In genomic region chr13:68872338-68872737, GRCh38 we compare ENCODE assay signal across 21 cellular contexts.
A peak's percentile ranks its signal among the peaks of the same experiment; 100 is the strongest.
DNase-seq lines count a peak whose midpoint lies in the region; ATAC-seq, FAIRE-seq and TF ChIP-seq lines count a peak whose summit lies in the region.
"Had no signal": no experiment of that assay in that cellular context is flagged by ENCODE, and none has a peak within 500 bp of the region (broad histone marks: within the 10 kb centered on the region; RNA-seq: fewer than 3 reads in every experiment).

No MANE protein-coding gene starts in this region.

- H3K4me3 ChIP-seq in PC-3 (ENCODE audit: low read length) (no peak overlapping the region), SU-DHL-6 (ENCODE audit: insufficient read depth, low read length, poor library complexity, severe bottlenecking) (no peak overlapping the region), bronchial epithelial cell (ENCODE audit: low read depth, low read length) (no peak overlapping the region)
- H3K4me3 ChIP-seq: A549, K562 had no signal

- H3K4me3 Mint-ChIP-seq in activated T-cell treated with anti-CD3 and anti-CD28 coated beads, Interleukin-2, amount 50 U/mL, for 4 hours = no peak overlapping the region
- H3K4me3 Mint-ChIP-seq: CD4-positive, alpha-beta T cell; H9 had no signal

- H3K9ac ChIP-seq in PC-3 (ENCODE audit: low read length) = no peak overlapping the region
- H3K9ac ChIP-seq in SU-DHL-6 (ENCODE audit: low read length) = no peak overlapping the region

- no peaks in the 10 kb centered on the region for H3K27me3 Mint-ChIP-seq in activated T-cell treated with anti-CD3 and anti-CD28 coated beads, Interleukin-2, amount 50 U/mL, for 4 hours (ENCODE audit: low read depth)
- H3K27me3 Mint-ChIP-seq: CD4-positive, alpha-beta T cell had no signal

- H3K4me2 ChIP-seq in PC-3 (ENCODE audit: low read length) (no peak overlapping the region), SU-DHL-6 (ENCODE audit: low read depth, low read length, poor library complexity, severe bottlenecking) (no peak overlapping the region)
- H3K4me2 ChIP-seq: A549 had no signal

- peaks cover 22% of the 10 kb centered on the region for H3K9me3 Mint-ChIP-seq in activated T-cell treated with anti-CD3 and anti-CD28 coated beads, Interleukin-2, amount 50 U/mL, for 4 hours
- H3K9me3 Mint-ChIP-seq: H9 had no signal

- POLR2A ChIA-PET in PC-3 (lab: Charles Lee; ENCODE audit: unreplicated experiment) = no interaction called here

- H3K36me3 ChIP-seq in PC-3 (ENCODE audit: low read depth, low read length) (no peaks in the 10 kb centered on the region), SU-DHL-6 (ENCODE audit: low read length) (no peaks in the 10 kb centered on the region), bronchial epithelial cell (ENCODE audit: control insufficient read depth, insufficient read depth, low read length) (no peaks in the 10 kb centered on the region)

- CTCF ChIA-PET in PC-3 (lab: Charles Lee) = no interaction called here

- H3K27me3 ChIP-seq in PC-3 (ENCODE audit: low read length) (no peaks in the 10 kb centered on the region), SU-DHL-6 (ENCODE audit: low read length) (no peaks in the 10 kb centered on the region), bronchial epithelial cell (ENCODE audit: control insufficient read depth, insufficient read depth, low read length) (no peaks in the 10 kb centered on the region)

- ATAC-seq in PC-3 = peak; percentile 76
- ATAC-seq in activated T-cell treated with anti-CD3 and anti-CD28 coated beads, Interleukin-2, amount 50 U/mL, for 4 hours = no peak
- ATAC-seq in HG03378 (IDR thresholded peaks at IDR 0.05; ENCODE audit: unreplicated experiment) = no peak
- ATAC-seq: A549, K562 had no signal

- H3K4me1 ChIP-seq in PC-3 (ENCODE audit: insufficient read depth, low read length) = peaks cover 5% of the 10 kb centered on the region; the same call in 1 of the 2 replicates
- H3K4me1 ChIP-seq: A549, Caco-2 had no signal

- H2AFZ ChIP-seq in PC-3 (ENCODE audit: low read length) = no peak overlapping the region
- H2AFZ ChIP-seq in SU-DHL-6 (ENCODE audit: low read depth, low read length, severe bottlenecking) = peak overlapping the region; percentile 68

- H3F3A ChIP-seq in PC-3 (ENCODE audit: low read length, unreplicated experiment) = no peaks in the 10 kb centered on the region
- H3F3A ChIP-seq in SU-DHL-6 (ENCODE audit: insufficient read depth) = no peaks in the 10 kb centered on the region

- peak overlapping the region; percentile 44 for H3K27ac ChIP-seq in PC-3 (ENCODE audit: low read length)
- no peak overlapping the region for H3K27ac ChIP-seq in SU-DHL-6 (ENCODE audit: low read depth, low read length)
- H3K27ac ChIP-seq: A549, C4-2B had no signal

- H3K4me1 Mint-ChIP-seq in activated T-cell treated with anti-CD3 and anti-CD28 coated beads, Interleukin-2, amount 50 U/mL, for 4 hours (ENCODE audit: low read depth) = no peaks in the 10 kb centered on the region
- H3K4me1 Mint-ChIP-seq: H9 had no signal

- no peaks in the 10 kb centered on the region for H3K9me2 ChIP-seq in PC-3 (replicated peaks; ENCODE audit: low read length)
- no peaks in the 10 kb centered on the region for H3K9me2 ChIP-seq in SU-DHL-6 (replicated peaks; ENCODE audit: insufficient read depth, low read length)

- no peak for TF ChIP-seq POLR2A in H54 (IDR thresholded peaks at IDR 0.05; ENCODE audit: low read depth, low read length)

- H4K20me1 ChIP-seq in PC-3 (ENCODE audit: low read length) (no peaks in the 10 kb centered on the region), SU-DHL-6 (ENCODE audit: low read depth, low read length) (no peaks in the 10 kb centered on the region)

- H3K36me3 Mint-ChIP-seq in activated T-cell treated with anti-CD3 and anti-CD28 coated beads, Interleukin-2, amount 50 U/mL, for 4 hours (ENCODE audit: insufficient read depth) = no peaks in the 10 kb centered on the region

- peak; percentile 70 for FAIRE-seq in H54 (lab: Jason Lieb, UNC)
- no peak for FAIRE-seq in bronchial epithelial cell (lab: Jason Lieb, UNC)
- FAIRE-seq: A549, D721Med, GM12892, HTR-8/SVneo, K562 had no signal

- H3K9me3 ChIP-seq in PC-3 (ENCODE audit: low read length) (no peaks in the 10 kb centered on the region), SU-DHL-6 (ENCODE audit: insufficient read depth, low read length) (no peaks in the 10 kb centered on the region)
- H3K9me3 ChIP-seq: A549, Caco-2 had no signal

- TF ChIP-seq CTCF in PC-3 (conservative IDR thresholded peaks at IDR 0.05; ENCODE audit: low read depth, low read length) (no peak), SU-DHL-6 (IDR thresholded peaks at IDR 0.05; ENCODE audit: insufficient read depth, low read length, poor library complexity, severe bottlenecking) (no peak), bronchial epithelial cell (IDR thresholded peaks at IDR 0.05; ENCODE audit: insufficient read depth, low read length, severe bottlenecking) (no peak)

- H3K79me2 ChIP-seq in PC-3 (ENCODE audit: low read length) (no peaks in the 10 kb centered on the region), SU-DHL-6 (ENCODE audit: insufficient read depth, low read length) (no peaks in the 10 kb centered on the region)

- intact Hi-C loops in PC-3 (cut with micrococcal nuclease) = no loop called here

- no peak for DNase-seq in H54 (ENCODE audit: insufficient read length, low spot score)
- DNase-seq in PC-3 = peak; percentile 68
- peak; percentile 7 for DNase-seq in bronchial epithelial cell (ENCODE audit: low read depth)
- no peak for DNase-seq in activated T-cell treated with anti-CD3 and anti-CD28 coated beads, Interleukin-2, amount 50 U/mL, for 4 hours
- no peak for DNase-seq in hepatic stellate cell (ENCODE audit: low spot score)
- DNase-seq in NCI-H187 (lab: John Stamatoyannopoulos, UW) = no peak
- DNase-seq: AML-193; Caco-2; CD4-positive, alpha-beta T cell; GDM1; GOT3; H9; IMR-90 had no signal

- BruUV-seq in PC-3 (replicated peaks; lab: Mats Ljungman, UMichigan) = no TSS peak

Comparison
In these comparisons a context has a peak if more than half of its experiments do, and no peak if none do; other contexts are left out.
1. DNase-seq: peak in PC-3 (single experiment) and bronchial epithelial cell (single experiment); none in H54 (single experiment), activated T-cell treated with anti-CD3 and anti-CD28 coated beads, Interleukin-2, amount 50 U/mL, for 4 hours (single experiment), hepatic stellate cell (single experiment) and NCI-H187 (0 of 2).